ENCODE assay signal across 1 cellular context in the genomic region with DNA sequence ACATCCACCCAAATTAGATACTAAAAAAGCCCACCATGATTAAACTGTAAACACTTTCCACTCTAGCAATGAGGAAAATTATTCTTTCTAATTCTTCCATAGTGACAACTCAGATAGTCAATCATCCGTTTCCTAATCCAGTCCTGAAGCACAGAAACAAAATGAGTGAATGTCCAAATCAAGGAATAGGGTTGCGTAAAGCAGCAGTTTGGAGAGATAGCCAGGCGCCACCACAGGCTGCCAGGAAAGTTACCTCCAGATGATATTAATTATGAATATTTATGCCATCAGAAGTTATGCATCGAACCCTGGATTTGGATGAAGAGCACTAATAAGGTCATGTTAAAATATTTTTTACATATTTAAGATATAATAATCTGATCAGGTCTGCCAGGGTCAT.
TF ChIP-seq lines count a peak whose summit lies in the region.

No MANE protein-coding gene starts in this region.

TF ChIP-seq in HCT116, 20 proteins besides CTCF, POLR2A, EP300 and RAD21 (continued from another document):
- TF ChIP-seq, protein P1, sequence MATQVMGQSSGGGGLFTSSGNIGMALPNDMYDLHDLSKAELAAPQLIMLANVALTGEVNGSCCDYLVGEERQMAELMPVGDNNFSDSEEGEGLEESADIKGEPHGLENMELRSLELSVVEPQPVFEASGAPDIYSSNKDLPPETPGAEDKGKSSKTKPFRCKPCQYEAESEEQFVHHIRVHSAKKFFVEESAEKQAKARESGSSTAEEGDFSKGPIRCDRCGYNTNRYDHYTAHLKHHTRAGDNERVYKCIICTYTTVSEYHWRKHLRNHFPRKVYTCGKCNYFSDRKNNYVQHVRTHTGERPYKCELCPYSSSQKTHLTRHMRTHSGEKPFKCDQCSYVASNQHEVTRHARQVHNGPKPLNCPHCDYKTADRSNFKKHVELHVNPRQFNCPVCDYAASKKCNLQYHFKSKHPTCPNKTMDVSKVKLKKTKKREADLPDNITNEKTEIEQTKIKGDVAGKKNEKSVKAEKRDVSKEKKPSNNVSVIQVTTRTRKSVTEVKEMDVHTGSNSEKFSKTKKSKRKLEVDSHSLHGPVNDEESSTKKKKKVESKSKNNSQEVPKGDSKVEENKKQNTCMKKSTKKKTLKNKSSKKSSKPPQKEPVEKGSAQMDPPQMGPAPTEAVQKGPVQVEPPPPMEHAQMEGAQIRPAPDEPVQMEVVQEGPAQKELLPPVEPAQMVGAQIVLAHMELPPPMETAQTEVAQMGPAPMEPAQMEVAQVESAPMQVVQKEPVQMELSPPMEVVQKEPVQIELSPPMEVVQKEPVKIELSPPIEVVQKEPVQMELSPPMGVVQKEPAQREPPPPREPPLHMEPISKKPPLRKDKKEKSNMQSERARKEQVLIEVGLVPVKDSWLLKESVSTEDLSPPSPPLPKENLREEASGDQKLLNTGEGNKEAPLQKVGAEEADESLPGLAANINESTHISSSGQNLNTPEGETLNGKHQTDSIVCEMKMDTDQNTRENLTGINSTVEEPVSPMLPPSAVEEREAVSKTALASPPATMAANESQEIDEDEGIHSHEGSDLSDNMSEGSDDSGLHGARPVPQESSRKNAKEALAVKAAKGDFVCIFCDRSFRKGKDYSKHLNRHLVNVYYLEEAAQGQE (IDR thresholded peaks at IDR 0.05; ENCODE audit: low read depth): no peak
- TF ChIP-seq ZFX (IDR thresholded peaks at IDR 0.05) (no peak), SRF (IDR thresholded peaks at IDR 0.05; ENCODE audit: low read depth) (no peak), FOSL1 (IDR thresholded peaks at IDR 0.05; ENCODE audit: low read depth) (no peak), SIN3A (IDR thresholded peaks at IDR 0.05; ENCODE audit: low read depth) (no peak), TCF7L2 (IDR thresholded peaks at IDR 0.05; ENCODE audit: borderline replicate concordance, extremely low read depth, insufficient read depth, insufficient read length) (no peak), ELF1 (IDR thresholded peaks at IDR 0.05; ENCODE audit: borderline replicate concordance, low read depth) (no peak), YY1 (IDR thresholded peaks at IDR 0.05; ENCODE audit: extremely low read depth, insufficient replicate concordance, low read depth, low read length) (no peak), ZNF274 (IDR thresholded peaks at IDR 0.05; ENCODE audit: low read depth, low read length) (no peak), POLR2AphosphoS5 (IDR thresholded peaks at IDR 0.05; ENCODE audit: low read depth, low read length) (no peak), CBX3 (IDR thresholded peaks at IDR 0.05; ENCODE audit: low read depth) (no peak), EZH2 (IDR thresholded peaks at IDR 0.05) (no peak)
- TF ChIP-seq, protein P2, sequence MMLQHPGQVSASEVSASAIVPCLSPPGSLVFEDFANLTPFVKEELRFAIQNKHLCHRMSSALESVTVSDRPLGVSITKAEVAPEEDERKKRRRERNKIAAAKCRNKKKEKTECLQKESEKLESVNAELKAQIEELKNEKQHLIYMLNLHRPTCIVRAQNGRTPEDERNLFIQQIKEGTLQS (IDR thresholded peaks at IDR 0.05): no peak
- TF ChIP-seq, protein P3, sequence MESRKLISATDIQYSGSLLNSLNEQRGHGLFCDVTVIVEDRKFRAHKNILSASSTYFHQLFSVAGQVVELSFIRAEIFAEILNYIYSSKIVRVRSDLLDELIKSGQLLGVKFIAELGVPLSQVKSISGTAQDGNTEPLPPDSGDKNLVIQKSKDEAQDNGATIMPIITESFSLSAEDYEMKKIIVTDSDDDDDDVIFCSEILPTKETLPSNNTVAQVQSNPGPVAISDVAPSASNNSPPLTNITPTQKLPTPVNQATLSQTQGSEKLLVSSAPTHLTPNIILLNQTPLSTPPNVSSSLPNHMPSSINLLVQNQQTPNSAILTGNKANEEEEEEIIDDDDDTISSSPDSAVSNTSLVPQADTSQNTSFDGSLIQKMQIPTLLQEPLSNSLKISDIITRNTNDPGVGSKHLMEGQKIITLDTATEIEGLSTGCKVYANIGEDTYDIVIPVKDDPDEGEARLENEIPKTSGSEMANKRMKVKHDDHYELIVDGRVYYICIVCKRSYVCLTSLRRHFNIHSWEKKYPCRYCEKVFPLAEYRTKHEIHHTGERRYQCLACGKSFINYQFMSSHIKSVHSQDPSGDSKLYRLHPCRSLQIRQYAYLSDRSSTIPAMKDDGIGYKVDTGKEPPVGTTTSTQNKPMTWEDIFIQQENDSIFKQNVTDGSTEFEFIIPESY (IDR thresholded peaks at IDR 0.05; ENCODE audit: extremely low read depth, insufficient replicate concordance, low read length): no peak
